In genomic region chr17:59129814-59130213, GRCh38 we compare ENCODE assay signal across 35 cellular contexts.
"Had no signal": no experiment of that assay in that cellular context is flagged by ENCODE, and none has a peak within 500 bp of the region (broad histone marks: within the 10 kb centered on the region; RNA-seq: fewer than 3 reads in every experiment).

No MANE protein-coding gene starts in this region.

- H3K9me3 ChIP-seq: MG63 had no signal

- H3K4me3 ChIP-seq: MG63 had no signal

- H3K27me3 ChIP-seq: MG63 had no signal

- DNase-seq: Kasumi-1, MG63, MM.1S, MV-4-11, NCI-H1048, NCI-H1092, NCI-H1092 treated with DMSO at 0.1 percent for 48 hours, NCI-H1105, NCI-H1105 treated with DMSO at 0.1 percent for 48 hours, NCI-H1417, NCI-H1417 treated with DMSO at 0.1 percent for 48 hours, NCI-H1436, NCI-H1436 treated with DMSO at 0.1 percent for 48 hours, NCI-H146, NCI-H1694, NCI-H1694 treated with DMSO at 0.1 percent for 48 hours, NCI-H187, NCI-H187 treated with DMSO at 0.1 percent for 48 hours, NCI-H1930, NCI-H2029, NCI-H2029 treated with DMSO at 0.1 percent for 48 hours, NCI-H2081, NCI-H2081 treated with DMSO at 0.1 percent for 48 hours, NCI-H2107, NCI-H2171, NCI-H2171 treated with DMSO at 0.1 percent for 48 hours, NCI-H2227 treated with DMSO at 0.1 percent for 48 hours, NCI-H226, NCI-H345, NCI-H446, NCI-H446 treated with DMSO at 0.1 percent for 48 hours, NCI-H510A, NCI-H510A treated with DMSO at 0.1 percent for 48 hours, NCI-H524, NCI-H524 treated with DMSO at 0.1 percent for 48 hours had no signal
